1 cellular context compared by ENCODE assay signal in genomic region chr9:125651907-125652306, GRCh38.
TF ChIP-seq lines count a peak whose summit lies in the region.

No MANE protein-coding gene starts in this region.

TF ChIP-seq in GM12878, 131 proteins besides CTCF, POLR2A, EP300 and RAD21:
- no peak for TF ChIP-seq ESRRA (IDR thresholded peaks at IDR 0.05; ENCODE audit: low read length)
- TF ChIP-seq, protein P1, sequence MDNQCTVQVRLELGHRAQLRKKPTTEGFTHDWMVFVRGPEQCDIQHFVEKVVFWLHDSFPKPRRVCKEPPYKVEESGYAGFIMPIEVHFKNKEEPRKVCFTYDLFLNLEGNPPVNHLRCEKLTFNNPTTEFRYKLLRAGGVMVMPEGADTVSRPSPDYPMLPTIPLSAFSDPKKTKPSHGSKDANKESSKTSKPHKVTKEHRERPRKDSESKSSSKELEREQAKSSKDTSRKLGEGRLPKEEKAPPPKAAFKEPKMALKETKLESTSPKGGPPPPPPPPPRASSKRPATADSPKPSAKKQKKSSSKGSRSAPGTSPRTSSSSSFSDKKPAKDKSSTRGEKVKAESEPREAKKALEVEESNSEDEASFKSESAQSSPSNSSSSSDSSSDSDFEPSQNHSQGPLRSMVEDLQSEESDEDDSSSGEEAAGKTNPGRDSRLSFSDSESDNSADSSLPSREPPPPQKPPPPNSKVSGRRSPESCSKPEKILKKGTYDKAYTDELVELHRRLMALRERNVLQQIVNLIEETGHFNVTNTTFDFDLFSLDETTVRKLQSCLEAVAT (IDR thresholded peaks at IDR 0.05) = peak; percentile 96
TF ChIP-seq in GM12878: peak in this region for 1.
